Comparison of ENCODE assay signal across 1 cellular context in the genomic region with DNA sequence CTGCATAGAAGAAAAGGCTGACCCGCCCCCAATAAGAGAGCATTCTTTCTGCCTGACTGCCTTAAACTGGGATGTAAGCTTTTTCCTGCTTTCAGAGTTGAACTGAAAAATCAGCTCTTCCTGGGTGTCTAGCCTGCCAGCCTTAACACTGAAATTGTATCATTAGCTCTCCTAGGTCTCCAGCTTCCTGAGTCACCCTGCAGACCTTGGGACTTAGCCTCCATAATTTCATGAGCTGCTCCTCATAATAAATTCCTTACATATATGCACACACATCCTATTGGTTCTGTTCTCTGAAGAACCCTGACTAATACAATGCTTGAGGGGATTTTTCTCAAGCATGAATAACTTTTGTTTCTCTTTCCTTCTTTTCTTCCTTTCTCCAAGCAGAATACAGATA.
TF ChIP-seq lines count a peak whose summit lies in the region.

No MANE protein-coding gene starts in this region.

TF ChIP-seq in IMR-90, 13 proteins besides CTCF, POLR2A, EP300 and RAD21 (continued from another document):
- TF ChIP-seq USF2 (IDR thresholded peaks at IDR 0.05; ENCODE audit: low read depth, low read length) (no peak), BHLHE40 (IDR thresholded peaks at IDR 0.05; ENCODE audit: low read depth, low read length) (no peak), MAFK (IDR thresholded peaks at IDR 0.05; ENCODE audit: low read depth, low read length) (no peak), RFX5 (IDR thresholded peaks at IDR 0.05; ENCODE audit: low read depth, low read length) (no peak), CHD1 (IDR thresholded peaks at IDR 0.05; ENCODE audit: low read depth, low read length) (no peak), FOS (IDR thresholded peaks at IDR 0.05; ENCODE audit: low read depth, low read length) (no peak), RCOR1 (IDR thresholded peaks at IDR 0.05; ENCODE audit: insufficient replicate concordance, low read length) (no peak), MAZ (IDR thresholded peaks at IDR 0.05; ENCODE audit: borderline replicate concordance, low read depth, low read length) (no peak), NFE2L2 (IDR thresholded peaks at IDR 0.05; ENCODE audit: low read depth, low read length) (no peak), CEBPB (IDR thresholded peaks at IDR 0.05; ENCODE audit: low read depth, low read length) (no peak)
